Comparison of ENCODE assay signal across 8 cellular contexts in genomic region chr10:6640433-6641040, GRCh38.
"Had no signal": no experiment of that assay in that cellular context is flagged by ENCODE, and none has a peak within 500 bp of the region (broad histone marks: within the 10 kb centered on the region; RNA-seq: fewer than 3 reads in every experiment).

No MANE protein-coding gene starts in this region.

- ATAC-seq: HCT116 had no signal

- H3K4me3 Mint-ChIP-seq: HFFc6 had no signal

- H3K9me3 ChIP-seq: HAP-1 had no signal

- H2AFZ ChIP-seq: GM23248 had no signal

- H3K36me3 ChIP-seq: HAP-1 had no signal

- H3K27ac ChIP-seq: GM23248, HL-60 had no signal

- DNase-seq: GM23248, GOT3, H7, HFFc6, IMR-90 had no signal

- H3K27ac Mint-ChIP-seq: HFFc6 had no signal

- H3K9ac ChIP-seq: GM23248 had no signal

- H3K9me3 Mint-ChIP-seq: HFFc6 had no signal

- H3K4me3 ChIP-seq: GM23248, HAP-1 had no signal

- H3K4me1 ChIP-seq: HAP-1 had no signal
